Comparison of ENCODE assay signal across 19 cellular contexts in genomic region chr9:137683307-137683864, GRCh38.
A peak's percentile ranks its signal among the peaks of the same experiment; 100 is the strongest.
DNase-seq lines count a peak whose midpoint lies in the region; ATAC-seq, FAIRE-seq and TF ChIP-seq lines count a peak whose summit lies in the region.
"Had no signal": no experiment of that assay in that cellular context is flagged by ENCODE, and none has a peak within 500 bp of the region (broad histone marks: within the 10 kb centered on the region; RNA-seq: fewer than 3 reads in every experiment).

No MANE protein-coding gene starts in this region.

- H3K9me3 Mint-ChIP-seq in natural killer cell: no peaks in the 10 kb centered on the region
- H3K9me3 Mint-ChIP-seq in natural killer cell treated with Interleukin-12 subunit alpha and Interleukin-12 subunit beta and Interleukin-15 and Interleukin-18, amount 100 ng/mL, for 72 hours: no peaks in the 10 kb centered on the region
- peaks cover 0 to 4% of the 10 kb centered on the region in 2 donors for H3K9me3 Mint-ChIP-seq in stimulated activated naive B cell treated with anti-CD40 and anti-IgM and Interleukin-4, amounts not matched to agents 10 μg/mL and 1 μg/mL and 100 μg/mL, for 72 hours
- no peaks in the 10 kb centered on the region for H3K9me3 Mint-ChIP-seq in activated naive CD8-positive, alpha-beta T cell treated with anti-CD3 and anti-CD28 coated beads, Interleukin-2, amount 50 U/mL, for 24 hours
- H3K9me3 Mint-ChIP-seq: CD4-positive, alpha-beta T cell; T-helper 1 cell treated with Interleukin-12 subunit alpha and Interleukin-12 subunit beta and Interleukin-4 antibody, amounts not matched to agents 30 μg/mL and 1 μg/mL, for 36 hours had no signal

- intact Hi-C loops in natural killer cell (cut with micrococcal nuclease): no loop called here
- intact Hi-C loops in K562 (cut with micrococcal nuclease): no loop called here

- DNase-seq in natural killer cell (no peak), MM.1S (no peak), K562 (ENCODE audit: extremely low read depth in 1 of 4, low spot score in 3 of 4) (peak in 1 of 4 experiments; percentile 2), Karpas-422 (no peak), GM13976 (ENCODE audit: low spot score) (no peak)
- DNase-seq in natural killer cell treated with Interleukin-12 subunit alpha and Interleukin-12 subunit beta and Interleukin-15 and Interleukin-18, amount 100 ng/mL, for 72 hours (ENCODE audit: low spot score): no peak
- DNase-seq in stimulated activated naive B cell treated with anti-CD40 and anti-IgM and Interleukin-4, amounts not matched to agents 10 μg/mL and 1 μg/mL and 100 μg/mL, for 72 hours: no peak
- no peak for DNase-seq in activated naive CD8-positive, alpha-beta T cell treated with anti-CD3 and anti-CD28 coated beads, Interleukin-2, amount 50 U/mL, for 24 hours
- DNase-seq: Calu3; CD4-positive, alpha-beta T cell; DMS79; NCI-H1930; NCI-H82; SHP77 treated with DMSO at 0.1 percent for 48 hours had no signal

- no peak for TF ChIP-seq EP300 in K562 (IDR thresholded peaks at IDR 0.05; ENCODE audit: low read length)

- H3K27ac Mint-ChIP-seq in natural killer cell: peak overlapping the region; percentile 38 to 40
- no peak overlapping the region for H3K27ac Mint-ChIP-seq in natural killer cell treated with Interleukin-12 subunit alpha and Interleukin-12 subunit beta and Interleukin-15 and Interleukin-18, amount 100 ng/mL, for 72 hours
- H3K27ac Mint-ChIP-seq in stimulated activated naive B cell treated with anti-CD40 and anti-IgM and Interleukin-4, amounts not matched to agents 10 μg/mL and 1 μg/mL and 100 μg/mL, for 72 hours: peak overlapping the region; percentile 42
- no peak overlapping the region for H3K27ac Mint-ChIP-seq in activated naive CD8-positive, alpha-beta T cell treated with anti-CD3 and anti-CD28 coated beads, Interleukin-2, amount 50 U/mL, for 24 hours
- H3K27ac Mint-ChIP-seq: CD4-positive, alpha-beta T cell; T-helper 1 cell treated with Interleukin-12 subunit alpha and Interleukin-12 subunit beta and Interleukin-4 antibody, amounts not matched to agents 30 μg/mL and 1 μg/mL, for 36 hours had no signal

- no peak for TF ChIP-seq RAD21 in K562 (CRISPR knock-in tag; conservative IDR thresholded peaks at IDR 0.05 in 1 of 2, IDR thresholded peaks at IDR 0.05 in 1 of 2)

- no TSS peak for BruUV-seq in K562 (replicated peaks; lab: Mats Ljungman, UMichigan)

- no peak for FAIRE-seq in K562 (lab: Jason Lieb, UNC)
- FAIRE-seq: G401.6, GM12891, H1, RCC 7860 had no signal

- H3K4me3 Mint-ChIP-seq in natural killer cell: no peak overlapping the region
- H3K4me3 Mint-ChIP-seq in natural killer cell treated with Interleukin-12 subunit alpha and Interleukin-12 subunit beta and Interleukin-15 and Interleukin-18, amount 100 ng/mL, for 72 hours: no peak overlapping the region
- H3K4me3 Mint-ChIP-seq in stimulated activated naive B cell treated with anti-CD40 and anti-IgM and Interleukin-4, amounts not matched to agents 10 μg/mL and 1 μg/mL and 100 μg/mL, for 72 hours: no peak overlapping the region
- H3K4me3 Mint-ChIP-seq in activated naive CD8-positive, alpha-beta T cell treated with anti-CD3 and anti-CD28 coated beads, Interleukin-2, amount 50 U/mL, for 24 hours: no peak overlapping the region
- H3K4me3 Mint-ChIP-seq: CD4-positive, alpha-beta T cell; T-helper 1 cell treated with Interleukin-12 subunit alpha and Interleukin-12 subunit beta and Interleukin-4 antibody, amounts not matched to agents 30 μg/mL and 1 μg/mL, for 36 hours had no signal

- H3K4me1 ChIP-seq in MM.1S (ENCODE audit: low read length): peaks cover 42% of the 10 kb centered on the region
- peaks cover 28 to 31% of the 10 kb centered on the region in 2 experiments for H3K4me1 ChIP-seq in K562 (replicated peaks in 1 of 2; ENCODE audit: control insufficient read depth in 2 of 2, insufficient read depth in 2 of 2, low read length in 2 of 2)
- H3K4me1 ChIP-seq in Karpas-422 (ENCODE audit: low read length): no peaks in the 10 kb centered on the region

- H3K9ac ChIP-seq in MM.1S (ENCODE audit: low read length): peak overlapping the region; percentile 24; the same call in 1 of the 2 replicates
- no peak overlapping the region for H3K9ac ChIP-seq in K562 (ENCODE audit: insufficient read depth in 1 of 2, low read depth in 2 of 2, low read length in 2 of 2)
- no peak overlapping the region for H3K9ac ChIP-seq in Karpas-422 (ENCODE audit: low read length)

- peak overlapping the region; percentile 24; the same call in 1 of the 2 replicates for H3K4me3 ChIP-seq in MM.1S (ENCODE audit: low read length)
- no peak overlapping the region for H3K4me3 ChIP-seq in K562
- H3K4me3 ChIP-seq in Karpas-422 (ENCODE audit: low read length): no peak overlapping the region

- peaks cover 34% of the 10 kb centered on the region for H3F3A ChIP-seq in MM.1S (ENCODE audit: insufficient read depth, low read length)

- TF ChIP-seq CTCF in natural killer cell (IDR thresholded peaks at IDR 0.05) (no peak), MM.1S (IDR thresholded peaks at IDR 0.05; ENCODE audit: low read length) (no peak), K562 (IDR thresholded peaks at IDR 0.05 in 2 of 3, conservative IDR thresholded peaks at IDR 0.05 in 1 of 3; ENCODE audit: insufficient read depth in 2 of 3, low read depth in 1 of 3, low read length in 3 of 3) (no peak), GM13976 (IDR thresholded peaks at IDR 0.05; ENCODE audit: borderline replicate concordance, control extremely low read depth, extremely low read depth, insufficient read depth, missing control alignments) (no peak)

- H3K79me2 ChIP-seq in MM.1S (ENCODE audit: low read length): peaks cover 81% of the 10 kb centered on the region
- H3K79me2 ChIP-seq in K562 (ENCODE audit: control insufficient read depth, insufficient read depth, low read length): peaks cover 94% of the 10 kb centered on the region
- H3K79me2 ChIP-seq in Karpas-422 (ENCODE audit: low read length): peaks cover 97% of the 10 kb centered on the region

- no peak for TF ChIP-seq POLR2A in K562 (conservative IDR thresholded peaks at IDR 0.05)

- no peaks in the 10 kb centered on the region for H4K20me1 ChIP-seq in MM.1S (ENCODE audit: insufficient read depth, low read length)
- H4K20me1 ChIP-seq in K562 (replicated peaks; ENCODE audit: control insufficient read depth, insufficient read depth, low read length): peaks cover 8% of the 10 kb centered on the region
- no peaks in the 10 kb centered on the region for H4K20me1 ChIP-seq in Karpas-422 (ENCODE audit: insufficient read depth, low read depth, low read length)

- POLR2A ChIA-PET in K562 (lab: Yijun Ruan, JAX): no interaction called here

- peak overlapping the region; percentile 86 for H3K27ac ChIP-seq in MM.1S (ENCODE audit: low read length)
- H3K27ac ChIP-seq in K562 (ENCODE audit: extremely low read depth, low read depth, low read length): no peak overlapping the region
- H3K27ac ChIP-seq in Karpas-422 (ENCODE audit: low read length): no peak overlapping the region

- CTCF ChIA-PET in K562 (lab: Yijun Ruan, JAX; ENCODE audit: low intra/inter-chr PET ratio): no interaction called here

- ATAC-seq in natural killer cell (no peak), K562 (no peak)
- no peak for ATAC-seq in natural killer cell treated with Interleukin-12 subunit alpha and Interleukin-12 subunit beta and Interleukin-15 and Interleukin-18, amount 100 ng/mL, for 72 hours
- no peak for ATAC-seq in stimulated activated naive B cell treated with anti-CD40 and anti-IgM and Interleukin-4, amounts not matched to agents 10 μg/mL and 1 μg/mL and 100 μg/mL, for 72 hours (replicated peaks)
- ATAC-seq in activated naive CD8-positive, alpha-beta T cell treated with anti-CD3 and anti-CD28 coated beads, Interleukin-2, amount 50 U/mL, for 24 hours: no peak

- H3K9me3 ChIP-seq in MM.1S (replicated peaks; ENCODE audit: insufficient read depth, low read length): no peaks in the 10 kb centered on the region
- no peaks in the 10 kb centered on the region for H3K9me3 ChIP-seq in K562 (replicated peaks; ENCODE audit: control insufficient read depth, insufficient read depth, low read depth, low read length)
- no peaks in the 10 kb centered on the region for H3K9me3 ChIP-seq in Karpas-422 (ENCODE audit: low read length)

- no peaks in the 10 kb centered on the region for H3K9me1 ChIP-seq in K562 (ENCODE audit: control insufficient read depth, insufficient read depth, low read length)

- H3K27me3 ChIP-seq in MM.1S (replicated peaks; ENCODE audit: insufficient read depth, low read length) (no peaks in the 10 kb centered on the region), K562 (ENCODE audit: control insufficient read depth in 2 of 2, insufficient read depth in 2 of 2, low read length in 2 of 2) (no peaks in the 10 kb centered on the region), Karpas-422 (ENCODE audit: low read length) (no peaks in the 10 kb centered on the region)

- WGBS in K562 (ENCODE audit: insufficient coverage, low coverage, missing lambda C conversion rate): 58% methylated on average over 4 of the region's 4 CpGs

- in situ Hi-C loops in K562 (cut with MboI) (no loop called here), GM13976 (cut with MboI; ENCODE audit: low sequenced_read_pairs, unreplicated experiment) (no loop called here)

- H3K4me2 ChIP-seq in MM.1S (ENCODE audit: low read depth, low read length): peak overlapping the region; percentile 52
- no peak overlapping the region for H3K4me2 ChIP-seq in K562 (ENCODE audit: insufficient read depth, low read length)
- no peak overlapping the region for H3K4me2 ChIP-seq in Karpas-422 (ENCODE audit: low read depth, low read length, poor library complexity, severe bottlenecking)

- H3K36me3 Mint-ChIP-seq in natural killer cell: no peaks in the 10 kb centered on the region
- H3K36me3 Mint-ChIP-seq in natural killer cell treated with Interleukin-12 subunit alpha and Interleukin-12 subunit beta and Interleukin-15 and Interleukin-18, amount 100 ng/mL, for 72 hours: no peaks in the 10 kb centered on the region
- peaks cover 19 to 44% of the 10 kb centered on the region in 2 donors for H3K36me3 Mint-ChIP-seq in stimulated activated naive B cell treated with anti-CD40 and anti-IgM and Interleukin-4, amounts not matched to agents 10 μg/mL and 1 μg/mL and 100 μg/mL, for 72 hours
- peaks cover 9% of the 10 kb centered on the region for H3K36me3 Mint-ChIP-seq in activated naive CD8-positive, alpha-beta T cell treated with anti-CD3 and anti-CD28 coated beads, Interleukin-2, amount 50 U/mL, for 24 hours (ENCODE audit: low read depth)

- H3K4me1 Mint-ChIP-seq in natural killer cell: peaks cover 55 to 66% of the 10 kb centered on the region in 2 donors
- peaks cover 38 to 40% of the 10 kb centered on the region in 2 donors for H3K4me1 Mint-ChIP-seq in natural killer cell treated with Interleukin-12 subunit alpha and Interleukin-12 subunit beta and Interleukin-15 and Interleukin-18, amount 100 ng/mL, for 72 hours (ENCODE audit: low read depth in 2 of 2)
- peaks cover 40 to 65% of the 10 kb centered on the region in 2 donors for H3K4me1 Mint-ChIP-seq in stimulated activated naive B cell treated with anti-CD40 and anti-IgM and Interleukin-4, amounts not matched to agents 10 μg/mL and 1 μg/mL and 100 μg/mL, for 72 hours
- peaks cover 30% of the 10 kb centered on the region for H3K4me1 Mint-ChIP-seq in activated naive CD8-positive, alpha-beta T cell treated with anti-CD3 and anti-CD28 coated beads, Interleukin-2, amount 50 U/mL, for 24 hours

- H2AFZ ChIP-seq in MM.1S (ENCODE audit: low read length) (no peak overlapping the region), K562 (ENCODE audit: low read depth, low read length) (no peak overlapping the region), Karpas-422 (ENCODE audit: low read length) (no peak overlapping the region)

- H3K36me3 ChIP-seq in MM.1S (replicated peaks; ENCODE audit: insufficient read depth, low read length) (no peaks in the 10 kb centered on the region), K562 (ENCODE audit: control insufficient read depth, insufficient read depth, low read length) (peaks cover 6% of the 10 kb centered on the region; the same call in 2 of the 3 replicates), Karpas-422 (ENCODE audit: insufficient read depth, low read length) (no peaks in the 10 kb centered on the region; the same call in 1 of the 2 replicates)

- H3K9me2 ChIP-seq in MM.1S (replicated peaks; ENCODE audit: insufficient read depth, low read length) (no peaks in the 10 kb centered on the region), Karpas-422 (replicated peaks; ENCODE audit: insufficient read depth, low read length) (no peaks in the 10 kb centered on the region)

- no peaks in the 10 kb centered on the region for H3K27me3 Mint-ChIP-seq in natural killer cell (ENCODE audit: low read depth in 2 of 2)
- no peaks in the 10 kb centered on the region for H3K27me3 Mint-ChIP-seq in natural killer cell treated with Interleukin-12 subunit alpha and Interleukin-12 subunit beta and Interleukin-15 and Interleukin-18, amount 100 ng/mL, for 72 hours
- no peaks in the 10 kb centered on the region for H3K27me3 Mint-ChIP-seq in stimulated activated naive B cell treated with anti-CD40 and anti-IgM and Interleukin-4, amounts not matched to agents 10 μg/mL and 1 μg/mL and 100 μg/mL, for 72 hours
- no peaks in the 10 kb centered on the region for H3K27me3 Mint-ChIP-seq in activated naive CD8-positive, alpha-beta T cell treated with anti-CD3 and anti-CD28 coated beads, Interleukin-2, amount 50 U/mL, for 24 hours
- H3K27me3 Mint-ChIP-seq: CD4-positive, alpha-beta T cell had no signal

Comparison
In these comparisons a context has a peak if more than half of its experiments do, and no peak if none do; other contexts are left out.
1. H3K27ac Mint-ChIP-seq: peak in natural killer cell (2 of 2) and stimulated activated naive B cell treated with anti-CD40 and anti-IgM and Interleukin-4, amounts not matched to agents 10 μg/mL and 1 μg/mL and 100 μg/mL, for 72 hours (single experiment); none in natural killer cell treated with Interleukin-12 subunit alpha and Interleukin-12 subunit beta and Interleukin-15 and Interleukin-18, amount 100 ng/mL, for 72 hours (0 of 2) and activated naive CD8-positive, alpha-beta T cell treated with anti-CD3 and anti-CD28 coated beads, Interleukin-2, amount 50 U/mL, for 24 hours (single experiment).